In the genomic region with DNA sequence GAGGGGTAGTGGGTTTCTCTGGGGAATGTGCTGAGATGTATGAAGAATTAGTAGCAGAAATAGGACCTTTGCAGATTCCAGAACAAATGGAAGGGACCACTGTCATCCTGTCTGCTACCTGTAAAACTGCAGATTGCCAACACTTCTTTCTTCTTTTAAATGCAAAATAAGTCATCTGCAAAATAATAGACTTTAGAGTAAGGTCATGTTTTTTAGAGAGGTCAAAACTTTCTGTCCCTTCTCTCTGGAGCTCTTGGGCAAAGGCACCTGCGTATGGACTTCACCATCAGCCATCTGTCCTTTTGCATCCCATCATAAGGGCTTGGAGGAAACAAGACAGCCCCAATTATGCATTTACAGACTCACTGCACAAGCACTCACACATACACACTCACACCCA, we compare ENCODE assay signal across 28 cellular contexts.
"Had no signal": no experiment of that assay in that cellular context is flagged by ENCODE, and none has a peak within 500 bp of the region (broad histone marks: within the 10 kb centered on the region; RNA-seq: fewer than 3 reads in every experiment).

No MANE protein-coding gene starts in this region.

- H2AFZ ChIP-seq: PC-9 had no signal

- H3K9me3 ChIP-seq: adrenal gland, body of pancreas, breast epithelium, SJCRH30 had no signal

- H3K36me3 ChIP-seq: adrenal gland, breast epithelium, SJCRH30 had no signal

- H3K4me2 ChIP-seq: PC-9 had no signal

- H3K27me3 ChIP-seq: adrenal gland, body of pancreas, breast epithelium, SJCRH30 had no signal

- DNase-seq: activated B cell treated with CpG ODN at 0.5 μM for 24 hours; activated CD4-positive, alpha-beta memory T cell treated with anti-CD3 and anti-CD28 coated beads for 36 hours; activated CD4-positive, alpha-beta T cell treated with anti-CD3 and anti-CD28 coated beads for 4 hours; activated CD4-positive, alpha-beta T cell treated with anti-CD3 and anti-CD28 coated beads, Interleukin-2, amount 50 U/mL, for 1 hour; activated CD4-positive, CD25-positive, alpha-beta regulatory T cell treated with anti-CD3 and anti-CD28 coated beads, Interleukin-2, amount 50 U/mL, for 72 hours; activated CD8-positive, alpha-beta memory T cell treated with anti-CD3 and anti-CD28 coated beads, Interleukin-2, amount 50 U/mL, for 4 hours; activated gamma-delta T cell treated with Interleukin-2 at 50 U/mL for 16 hours; activated naive CD4-positive, alpha-beta T cell treated with anti-CD3 and anti-CD28 coated beads for 36 hours; activated T-cell treated with anti-CD3 and anti-CD28 coated beads for 4 hours; activated T-cell treated with anti-CD3 and anti-CD28 coated beads, Interleukin-2, amount 50 U/mL, for 4 hours; adrenal gland; body of pancreas; Karpas-422; NCI-H1105; NCI-H1417 treated with DMSO at 0.1 percent for 48 hours; NCI-H2029; NCI-H510A; NCI-H526; NCI-H748 treated with DMSO at 0.1 percent for 48 hours; NK-92 treated with Interleukin-12 subunit alpha and Interleukin-12 subunit beta, amount 100 ng/mL, for 24 hours; PC-9; SHP77; SJCRH30; T1000 had no signal

- H3K4me1 ChIP-seq: adrenal gland, body of pancreas, breast epithelium, SJCRH30 had no signal

- H3K4me3 ChIP-seq: adrenal gland, body of pancreas, breast epithelium, PC-9, SJCRH30, SK-N-MC had no signal

- FAIRE-seq: astrocyte, TTC549 had no signal

- H3K27ac ChIP-seq: adrenal gland, body of pancreas, breast epithelium, PC-9, SJCRH30, SK-N-MC had no signal
